ENCODE assay signal across 1 cellular context in genomic region chr1:147214308-147214707, GRCh38. TPM values are rescaled to one million over a fixed set of nuclear protein-coding genes. Genes with fewer than 3 reads are reported as not detected.
"Had no signal": no experiment of that assay in that cellular context is flagged by ENCODE, and none has a peak within 500 bp of the region (broad histone marks: within the 10 kb centered on the region; RNA-seq: fewer than 3 reads in every experiment).

No MANE protein-coding gene starts in this region.

RNA-seq across cellular contexts. Expression of gene FMO5, which starts 10.8 kb away (rescaled TPM):
- total RNA-seq: activated T-helper 1 cell treated with anti-CD3 and anti-CD28 coated beads, Interleukin-12 subunit alpha, Interleukin-12 subunit beta, Interleukin-2, Interleukin-4 antibody, amounts not matched to agents 30 ng/mL and 10 ng/mL and 1 ng/mL, durations not matched to agents 14 hours and 24 hours and 36 hours had no signal
